1 cellular context compared by ENCODE assay signal in genomic region chr3:31974454-31974853, GRCh38.
TF ChIP-seq lines count a peak whose summit lies in the region.

No MANE protein-coding gene starts in this region.

TF ChIP-seq in HepG2, 621 proteins besides CTCF, POLR2A, EP300 and RAD21 (continued from another document):
- TF ChIP-seq ZNF280D (CRISPR knock-in tag; IDR thresholded peaks at IDR 0.05) (0 out of 2 replicates have a peak, but pooled peaks have one; percentile 18), HDAC6 (IDR thresholded peaks at IDR 0.05; ENCODE audit: low read depth, low read length) (no peak), ZBTB33 (CRISPR knock-in tag; IDR thresholded peaks at IDR 0.05) (0 out of 2 replicates have a peak, but pooled peaks have one; percentile 31), ZNF44 (CRISPR knock-in tag; IDR thresholded peaks at IDR 0.05) (no peak), SAP130 (CRISPR knock-in tag; IDR thresholded peaks at IDR 0.05; ENCODE audit: low read depth) (peak; percentile 52; the same call in 1 of the 2 replicates), ELF3 (CRISPR knock-in tag; IDR thresholded peaks at IDR 0.05) (peak; percentile 40; the same call in 1 of the 2 replicates), ZNF382 (CRISPR knock-in tag; IDR thresholded peaks at IDR 0.05; ENCODE audit: borderline replicate concordance) (no peak), THRA (CRISPR knock-in tag; IDR thresholded peaks at IDR 0.05; ENCODE audit: borderline replicate concordance) (peak; percentile 77), ZBTB34 (CRISPR knock-in tag; IDR thresholded peaks at IDR 0.05) (0 out of 2 replicates have a peak, but pooled peaks have one; percentile 29), TCF7 (IDR thresholded peaks at IDR 0.05; ENCODE audit: low read depth) (0 out of 2 replicates have a peak, but pooled peaks have one; percentile 8), ZNF792 (CRISPR knock-in tag; IDR thresholded peaks at IDR 0.05) (0 out of 2 replicates have a peak, but pooled peaks have one; percentile 43), ZNF292 (CRISPR knock-in tag; IDR thresholded peaks at IDR 0.05; ENCODE audit: borderline replicate concordance, low read depth) (0 out of 2 replicates have a peak, but pooled peaks have one; percentile 38), ZNF780A (CRISPR knock-in tag; IDR thresholded peaks at IDR 0.05) (no peak), FOXP1 (IDR thresholded peaks at IDR 0.05) (no peak), FOXP1 (CRISPR knock-in tag; IDR thresholded peaks at IDR 0.05) (peak; percentile 74; the same call in 1 of the 2 replicates), ZBTB40 (IDR thresholded peaks at IDR 0.05) (no peak), ZBTB40 (CRISPR knock-in tag; IDR thresholded peaks at IDR 0.05) (no peak), NBN (conservative IDR thresholded peaks at IDR 0.05) (no peak), FOXA3 (CRISPR knock-in tag; IDR thresholded peaks at IDR 0.05) (peak; percentile 70), SATB2 (CRISPR knock-in tag; IDR thresholded peaks at IDR 0.05) (no peak), NR2F6 (IDR thresholded peaks at IDR 0.05) (0 out of 2 replicates have a peak, but pooled peaks have one; percentile 35), NR2F6 (CRISPR knock-in tag; IDR thresholded peaks at IDR 0.05) (peak; percentile 80)
